In genomic region chr7:140230862-140231778, GRCh38 we compare ENCODE assay signal across 8 cellular contexts.
A peak's percentile ranks its signal among the peaks of the same experiment; 100 is the strongest.
DNase-seq lines count a peak whose midpoint lies in the region; ATAC-seq lines count a peak whose summit lies in the region.

No MANE protein-coding gene starts in this region.

- H3K36me3 Mint-ChIP-seq in central memory CD8-positive, alpha-beta T cell (ENCODE audit: insufficient read depth), result peaks cover 20% of the 10 kb centered on the region

- H3K27ac Mint-ChIP-seq in central memory CD8-positive, alpha-beta T cell (ENCODE audit: low read depth), result peak overlapping the region; percentile 99

- DNase-seq in DMS53 (lab: John Stamatoyannopoulos, UW) (peak; percentile 98), NCI-H128 (lab: John Stamatoyannopoulos, UW; ENCODE audit: unreplicated experiment) (peak; percentile 67), kidney tubule cell (ENCODE audit: low spot score) (peak; percentile 66), globus pallidus (ENCODE audit: low spot score) (no peak)
- peak; percentile 28 for DNase-seq in activated CD4-positive, CD25-positive, alpha-beta regulatory T cell treated with anti-CD3 and anti-CD28 coated beads, Interleukin-2, amount 50 U/mL, for 16 hours (ENCODE audit: low read depth, low spot score)
- no peak for DNase-seq in central memory CD8-positive, alpha-beta T cell (ENCODE audit: low spot score in 2 of 2)
- peak; percentile 80 for DNase-seq in stimulated activated CD4-positive, alpha-beta T cell treated with anti-CD3 and anti-CD28 coated beads, Interleukin-1b, Interleukin-23, amount 100 ng/mL, for 48 hours

- H3K4me3 Mint-ChIP-seq in central memory CD8-positive, alpha-beta T cell, result peak overlapping the region; percentile 88

- no peaks in the 10 kb centered on the region for H3K27me3 Mint-ChIP-seq in central memory CD8-positive, alpha-beta T cell

- H3K9me3 Mint-ChIP-seq in central memory CD8-positive, alpha-beta T cell, result no peaks in the 10 kb centered on the region

- H3K4me1 Mint-ChIP-seq in central memory CD8-positive, alpha-beta T cell, result peaks cover 36% of the 10 kb centered on the region

- ATAC-seq in central memory CD8-positive, alpha-beta T cell (replicated peaks; ENCODE audit: extremely low read depth, poor library complexity, severe bottlenecking), result peak; percentile 7
- no peak for ATAC-seq in HG03354 (IDR thresholded peaks at IDR 0.05; ENCODE audit: poor library complexity, severe bottlenecking, unreplicated experiment)

Comparison
In these comparisons a context has a peak if more than half of its experiments do, and no peak if none do; other contexts are left out.
1. DNase-seq: peak in DMS53 (single experiment), NCI-H128 (single experiment), activated CD4-positive, CD25-positive, alpha-beta regulatory T cell treated with anti-CD3 and anti-CD28 coated beads, Interleukin-2, amount 50 U/mL, for 16 hours (single experiment), kidney tubule cell (single experiment) and stimulated activated CD4-positive, alpha-beta T cell treated with anti-CD3 and anti-CD28 coated beads, Interleukin-1b, Interleukin-23, amount 100 ng/mL, for 48 hours (single experiment); none in central memory CD8-positive, alpha-beta T cell (0 of 2) and globus pallidus (single experiment).